22 cellular contexts compared by ENCODE assay signal in the genomic region with DNA sequence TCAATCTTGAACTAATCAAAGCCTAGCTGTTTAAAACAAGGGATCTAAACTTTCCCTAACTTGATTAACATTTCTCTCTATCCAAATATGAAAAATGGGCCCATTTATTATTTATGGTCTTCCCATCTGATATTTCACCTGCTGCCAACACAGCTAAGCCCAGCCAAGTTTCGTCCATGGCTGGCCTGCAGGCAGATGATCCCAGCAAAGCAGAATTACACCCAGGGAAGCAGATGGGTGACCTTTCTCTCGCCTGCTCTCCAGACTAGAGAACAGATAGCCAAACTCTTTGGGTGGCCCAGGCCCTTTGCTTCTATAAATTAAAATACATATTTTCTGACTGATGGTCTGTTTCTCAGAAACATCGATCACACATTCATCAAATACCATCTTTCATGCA.
DNase-seq lines count a peak whose midpoint lies in the region; ATAC-seq and TF ChIP-seq lines count a peak whose summit lies in the region.
"Had no signal": no experiment of that assay in that cellular context is flagged by ENCODE, and none has a peak within 500 bp of the region (broad histone marks: within the 10 kb centered on the region; RNA-seq: fewer than 3 reads in every experiment).

No MANE protein-coding gene starts in this region.

- ATAC-seq in GM18517 (IDR thresholded peaks at IDR 0.05; ENCODE audit: unreplicated experiment): no peak

- H3K27me3 ChIP-seq in hepatocyte: no peaks in the 10 kb centered on the region
- H3K27me3 ChIP-seq: MG63 had no signal

- no peaks in the 10 kb centered on the region for H3K4me1 Mint-ChIP-seq in activated T-cell treated with anti-CD3 and anti-CD28 coated beads, Interleukin-2, amount 50 U/mL, for 24 hours (ENCODE audit: low read depth)
- H3K4me1 Mint-ChIP-seq: B cell; CD4-positive, CD25-positive, alpha-beta regulatory T cell; IgD-negative memory B cell had no signal

- H3K4me2 ChIP-seq in hepatocyte: no peak overlapping the region

- H3K9me3 ChIP-seq in hepatocyte (ENCODE audit: low read depth): no peaks in the 10 kb centered on the region
- H3K9me3 ChIP-seq: Caco-2, MG63 had no signal

- 63% methylated on average over 3 of the region's 3 CpGs for WGBS in hepatocyte (ENCODE audit: low lambda C conversion rate, missing lambda C conversion rate)

- H3K79me2 ChIP-seq in hepatocyte: no peaks in the 10 kb centered on the region

- no peaks in the 10 kb centered on the region for H4K20me1 ChIP-seq in hepatocyte (ENCODE audit: insufficient read depth, poor library complexity, severe bottlenecking)

- H3K27ac Mint-ChIP-seq in activated T-cell treated with anti-CD3 and anti-CD28 coated beads, Interleukin-2, amount 50 U/mL, for 24 hours: no peak overlapping the region
- H3K27ac Mint-ChIP-seq: B cell; CD4-positive, CD25-positive, alpha-beta regulatory T cell; IgD-negative memory B cell had no signal

- H3K36me3 ChIP-seq in hepatocyte (replicated peaks; ENCODE audit: insufficient read depth, low read depth): no peaks in the 10 kb centered on the region
- H3K36me3 ChIP-seq: MG63 had no signal

- H3K27ac ChIP-seq in hepatocyte: no peak overlapping the region

- H3K27me3 Mint-ChIP-seq in activated T-cell treated with anti-CD3 and anti-CD28 coated beads, Interleukin-2, amount 50 U/mL, for 24 hours: no peaks in the 10 kb centered on the region
- H3K27me3 Mint-ChIP-seq: B cell; CD4-positive, CD25-positive, alpha-beta regulatory T cell; IgD-negative memory B cell had no signal

- H3K9me3 Mint-ChIP-seq in activated T-cell treated with anti-CD3 and anti-CD28 coated beads, Interleukin-2, amount 50 U/mL, for 24 hours: no peaks in the 10 kb centered on the region

- H3K36me3 Mint-ChIP-seq in activated T-cell treated with anti-CD3 and anti-CD28 coated beads, Interleukin-2, amount 50 U/mL, for 24 hours (ENCODE audit: low read depth): no peaks in the 10 kb centered on the region
- H3K36me3 Mint-ChIP-seq: CD4-positive, CD25-positive, alpha-beta regulatory T cell; IgD-negative memory B cell had no signal

- DNase-seq in NCI-H510A treated with DMSO at 0.1 percent for 48 hours (lab: John Stamatoyannopoulos, UW) (peak; percentile 1), NCI-H510A (lab: John Stamatoyannopoulos, UW) (no peak), ELF-1 (ENCODE audit: low read depth, low spot score) (peak; percentile 25), NCI-H524 treated with DMSO at 0.1 percent for 48 hours (lab: John Stamatoyannopoulos, UW) (peak; percentile 7), left kidney (ENCODE audit: low read depth, low spot score) (peak; percentile 58), hepatocyte (ENCODE audit: low spot score) (no peak)
- no peak for DNase-seq in activated T-cell treated with anti-CD3 and anti-CD28 coated beads, Interleukin-2, amount 50 U/mL, for 24 hours
- DNase-seq: Caco-2; CD4-positive, CD25-positive, alpha-beta regulatory T cell; DMS53; EL; GOT3; Karpas-422; MG63; NCI-H1092; NCI-H1436 treated with DMSO at 0.1 percent for 48 hours; NCI-H2081 treated with DMSO at 0.1 percent for 48 hours; RPMI8226; SIG-M5 had no signal

- no peaks in the 10 kb centered on the region for H3K4me1 ChIP-seq in hepatocyte (ENCODE audit: insufficient read depth)
- H3K4me1 ChIP-seq: Caco-2 had no signal

- H3K4me3 Mint-ChIP-seq in activated T-cell treated with anti-CD3 and anti-CD28 coated beads, Interleukin-2, amount 50 U/mL, for 24 hours: no peak overlapping the region
- H3K4me3 Mint-ChIP-seq: B cell; CD4-positive, CD25-positive, alpha-beta regulatory T cell; IgD-negative memory B cell had no signal

- no peaks in the 10 kb centered on the region for H3K9me2 ChIP-seq in hepatocyte (replicated peaks; ENCODE audit: insufficient read depth)

- no peak for TF ChIP-seq CTCF in hepatocyte (IDR thresholded peaks at IDR 0.05; ENCODE audit: poor library complexity)

- no peak overlapping the region for H3K4me3 ChIP-seq in hepatocyte
- H3K4me3 ChIP-seq: MG63 had no signal

- H2AFZ ChIP-seq in hepatocyte: no peak overlapping the region

Comparison
In these comparisons a context has a peak if more than half of its experiments do, and no peak if none do; other contexts are left out.
1. DNase-seq: peak in NCI-H510A treated with DMSO at 0.1 percent for 48 hours (single experiment), ELF-1 (single experiment), NCI-H524 treated with DMSO at 0.1 percent for 48 hours (single experiment) and left kidney (single experiment); none in NCI-H510A (single experiment), hepatocyte (single experiment) and activated T-cell treated with anti-CD3 and anti-CD28 coated beads, Interleukin-2, amount 50 U/mL, for 24 hours (single experiment).